19 cellular contexts compared by ENCODE assay signal in the genomic region with DNA sequence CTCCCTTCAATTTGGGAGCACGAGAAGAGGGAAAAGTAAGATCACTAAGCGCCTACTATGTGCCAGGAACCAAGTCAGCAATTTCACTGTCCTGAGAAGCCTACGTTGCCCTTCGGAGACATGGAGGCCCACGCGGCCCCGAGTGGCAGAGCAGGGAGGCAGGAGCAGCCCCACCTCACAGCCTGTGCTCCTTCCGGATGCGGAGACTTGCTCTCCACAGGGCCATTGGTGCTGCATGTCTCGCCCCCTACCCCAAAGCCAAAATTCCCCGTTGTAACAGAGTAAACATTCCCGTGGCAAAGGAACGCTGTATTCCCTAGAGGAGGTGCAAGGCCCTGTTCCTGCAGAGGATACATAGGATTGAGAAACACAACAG. TPM values are rescaled to one million over a fixed set of nuclear protein-coding genes. Genes with fewer than 3 reads are reported as not detected.
DNase-seq lines count a peak whose midpoint lies in the region; ATAC-seq and TF ChIP-seq lines count a peak whose summit lies in the region.
"Had no signal": no experiment of that assay in that cellular context is flagged by ENCODE, and none has a peak within 500 bp of the region (broad histone marks: within the 10 kb centered on the region; RNA-seq: fewer than 3 reads in every experiment).

No MANE protein-coding gene starts in this region.

- H3K9ac ChIP-seq in endodermal cell (ENCODE audit: extremely low read depth, low read length, poor library complexity, severe bottlenecking): no peak overlapping the region

- H3K9me3 ChIP-seq in endodermal cell (ENCODE audit: control insufficient read depth, low read length) (no peaks in the 10 kb centered on the region), right atrium auricular region (no peaks in the 10 kb centered on the region), gastrocnemius medialis (no peaks in the 10 kb centered on the region), aorta (ENCODE audit: control insufficient read depth, low read length) (no peaks in the 10 kb centered on the region)

- in situ Hi-C loops in gastrocnemius medialis (cut with MboI; ENCODE audit: low sequenced_read_pairs in 4 of 4): no loop called here

- H3K36me3 ChIP-seq in endodermal cell (ENCODE audit: control insufficient read depth, insufficient read depth, low read length) (no peaks in the 10 kb centered on the region), right atrium auricular region (no peaks in the 10 kb centered on the region), gastrocnemius medialis (no peaks in the 10 kb centered on the region), aorta (ENCODE audit: control insufficient read depth in 1 of 2, insufficient read depth in 2 of 2, low read length in 1 of 2) (no peaks in the 10 kb centered on the region)

- H3K27me3 ChIP-seq in endodermal cell (ENCODE audit: control insufficient read depth, insufficient read depth, low read length, poor library complexity, severe bottlenecking) (peaks cover 26% of the 10 kb centered on the region), right atrium auricular region (no peaks in the 10 kb centered on the region), gastrocnemius medialis (no peaks in the 10 kb centered on the region), aorta (ENCODE audit: control insufficient read depth in 1 of 2, insufficient read depth in 2 of 2, low read length in 1 of 2) (no peaks in the 10 kb centered on the region)

- H3K4me1 ChIP-seq in endodermal cell (ENCODE audit: control insufficient read depth, insufficient read depth, low read length) (no peaks in the 10 kb centered on the region), right atrium auricular region (peaks cover 0 to 22% of the 10 kb centered on the region in 2 donors), gastrocnemius medialis (peaks cover 0 to 9% of the 10 kb centered on the region in 2 donors), aorta (ENCODE audit: control insufficient read depth in 1 of 2, insufficient read depth in 2 of 2, low read length in 2 of 2) (peaks cover 5 to 7% of the 10 kb centered on the region in 2 donors)

- peak; percentile 60 for DNase-seq in endodermal cell
- no peak for DNase-seq in right atrium auricular region (ENCODE audit: low spot score)
- no peak for DNase-seq in gastrocnemius medialis
- DNase-seq in aorta: no peak
- no peak for DNase-seq in activated naive CD4-positive, alpha-beta T cell treated with anti-CD3 and anti-CD28 coated beads, Interleukin-2, amount 10 ng/mL, durations not matched to agents 7 days and 5 days
- DNase-seq in effector memory CD8-positive, alpha-beta T cell: no peak
- DNase-seq in NCI-H748 treated with DMSO at 0.1 percent for 48 hours (lab: John Stamatoyannopoulos, UW): no peak
- DNase-seq: activated CD4-positive, alpha-beta T cell treated with anti-CD3 and anti-CD28 coated beads, Interleukin-2, amount 50 U/mL, for 4 hours; activated CD4-positive, CD25-positive, alpha-beta regulatory T cell; CD4-positive, CD25-positive, alpha-beta regulatory T cell; NCI-H1105 treated with DMSO at 0.1 percent for 48 hours; OCI-M1; SHP77; SW 1271 had no signal

- H3K27ac Mint-ChIP-seq in endodermal cell: no peak overlapping the region
- no peak overlapping the region for H3K27ac Mint-ChIP-seq in activated naive CD4-positive, alpha-beta T cell treated with anti-CD3 and anti-CD28 coated beads, Interleukin-2, amount 10 ng/mL, durations not matched to agents 7 days and 5 days
- no peak overlapping the region for H3K27ac Mint-ChIP-seq in effector memory CD8-positive, alpha-beta T cell
- H3K27ac Mint-ChIP-seq: activated naive CD8-positive, alpha-beta T cell; activated T-helper 17 cell treated with anti-CD3 and anti-CD28 coated beads, Interleukin-2, amount 50 U/mL, for 72 hours; CD4-positive, CD25-positive, alpha-beta regulatory T cell; progenitor cell of endocrine pancreas had no signal

- intact Hi-C loops in gastrocnemius medialis (cut with DNase I; ENCODE audit: low total_unique reads): no loop called here
- intact Hi-C loops in aorta (cut with DNase I): loop anchor here (2.0 to 5.0 kb wide), 2 partner anchors 42 to 71 kb away; no protein-coding TSS in a partner anchor

- H3K9me3 Mint-ChIP-seq in endodermal cell: no peaks in the 10 kb centered on the region
- H3K9me3 Mint-ChIP-seq in activated naive CD4-positive, alpha-beta T cell treated with anti-CD3 and anti-CD28 coated beads, Interleukin-2, amount 10 ng/mL, durations not matched to agents 7 days and 5 days: no peaks in the 10 kb centered on the region
- no peaks in the 10 kb centered on the region for H3K9me3 Mint-ChIP-seq in effector memory CD8-positive, alpha-beta T cell
- H3K9me3 Mint-ChIP-seq: activated T-helper 17 cell treated with anti-CD3 and anti-CD28 coated beads, Interleukin-2, amount 50 U/mL, for 72 hours; CD4-positive, CD25-positive, alpha-beta regulatory T cell had no signal

- peaks cover 29% of the 10 kb centered on the region for H3K27me3 Mint-ChIP-seq in endodermal cell (ENCODE audit: insufficient read depth)
- peaks cover 48% of the 10 kb centered on the region for H3K27me3 Mint-ChIP-seq in activated naive CD4-positive, alpha-beta T cell treated with anti-CD3 and anti-CD28 coated beads, Interleukin-2, amount 10 ng/mL, durations not matched to agents 7 days and 5 days
- H3K27me3 Mint-ChIP-seq in effector memory CD8-positive, alpha-beta T cell: peaks cover 30 to 44% of the 10 kb centered on the region in 2 donors

- CTCF ChIA-PET in activated naive CD4-positive, alpha-beta T cell treated with anti-CD3 and anti-CD28 coated beads, Interleukin-2, amount 10 ng/mL, durations not matched to agents 7 days and 5 days (lab: Charles Lee): interaction anchor here (0.8 to 2.5 kb wide), 4 partner anchors 17 to 261 kb away, joined by 3 to 8 read pairs (median 3); no protein-coding TSS in a partner anchor

- no peak overlapping the region for H3K4me3 ChIP-seq in endodermal cell (ENCODE audit: low read length)
- H3K4me3 ChIP-seq in right atrium auricular region: no peak overlapping the region
- no peak overlapping the region for H3K4me3 ChIP-seq in gastrocnemius medialis
- H3K4me3 ChIP-seq in aorta (ENCODE audit: low read length in 2 of 2): no peak overlapping the region

- no peak for TF ChIP-seq POLR2A in gastrocnemius medialis (IDR thresholded peaks at IDR 0.05)

- H3K4me3 Mint-ChIP-seq in endodermal cell: no peak overlapping the region
- H3K4me3 Mint-ChIP-seq in activated naive CD4-positive, alpha-beta T cell treated with anti-CD3 and anti-CD28 coated beads, Interleukin-2, amount 10 ng/mL, durations not matched to agents 7 days and 5 days: no peak overlapping the region
- H3K4me3 Mint-ChIP-seq in effector memory CD8-positive, alpha-beta T cell: no peak overlapping the region
- H3K4me3 Mint-ChIP-seq: activated naive CD8-positive, alpha-beta T cell; activated T-helper 17 cell treated with anti-CD3 and anti-CD28 coated beads, Interleukin-2, amount 50 U/mL, for 72 hours; CD4-positive, CD25-positive, alpha-beta regulatory T cell had no signal

- peaks cover 7% of the 10 kb centered on the region for H3K4me1 Mint-ChIP-seq in endodermal cell
- H3K4me1 Mint-ChIP-seq in activated naive CD4-positive, alpha-beta T cell treated with anti-CD3 and anti-CD28 coated beads, Interleukin-2, amount 10 ng/mL, durations not matched to agents 7 days and 5 days: no peaks in the 10 kb centered on the region
- H3K4me1 Mint-ChIP-seq in effector memory CD8-positive, alpha-beta T cell (ENCODE audit: low read depth in 2 of 2): no peaks in the 10 kb centered on the region
- H3K4me1 Mint-ChIP-seq: activated T-helper 17 cell treated with anti-CD3 and anti-CD28 coated beads, Interleukin-2, amount 50 U/mL, for 72 hours; CD4-positive, CD25-positive, alpha-beta regulatory T cell had no signal

- no peak for ATAC-seq in gastrocnemius medialis
- ATAC-seq in aorta (ENCODE audit: low FRiP score): peak; percentile 3
- ATAC-seq in effector memory CD8-positive, alpha-beta T cell (replicated peaks): no peak
- ATAC-seq: activated T-helper 17 cell treated with anti-CD3 and anti-CD28 coated beads, Interleukin-2, amount 50 U/mL, for 72 hours had no signal

- H3K27ac ChIP-seq in endodermal cell (ENCODE audit: low read depth, low read length) (no peak overlapping the region), right atrium auricular region (peak overlapping the region; percentile 49 to 55), gastrocnemius medialis (peak overlapping the region in 3 of 4 donors; percentile 10 to 63 (median 27)), aorta (ENCODE audit: low read depth in 1 of 2, low read length in 2 of 2) (peak overlapping the region in 1 of 2 donors; percentile 55)

- no peak for TF ChIP-seq CTCF in endodermal cell (conservative IDR thresholded peaks at IDR 0.05)
- no peak for TF ChIP-seq CTCF in right atrium auricular region (IDR thresholded peaks at IDR 0.05)
- no peak for TF ChIP-seq CTCF in gastrocnemius medialis (IDR thresholded peaks at IDR 0.05 in 4 of 5, conservative IDR thresholded peaks at IDR 0.05 in 1 of 5)

- whole genome bisulfite sequencing in endodermal cell (ENCODE audit: insufficient coverage in 1 of 2, insufficient read length in 1 of 2), 2 experiments: 91 to 93% methylated on average over 8 to 13 of the region's 13 CpGs
- WGBS in aorta, 2 donors: 52 to 71% methylated on average over 13 of the region's 13 CpGs

- H3K36me3 Mint-ChIP-seq in endodermal cell (ENCODE audit: low read depth): no peaks in the 10 kb centered on the region
- no peaks in the 10 kb centered on the region for H3K36me3 Mint-ChIP-seq in activated naive CD4-positive, alpha-beta T cell treated with anti-CD3 and anti-CD28 coated beads, Interleukin-2, amount 10 ng/mL, durations not matched to agents 7 days and 5 days
- no peaks in the 10 kb centered on the region for H3K36me3 Mint-ChIP-seq in effector memory CD8-positive, alpha-beta T cell (ENCODE audit: insufficient read depth)
- H3K36me3 Mint-ChIP-seq: activated naive CD8-positive, alpha-beta T cell had no signal

RNA-seq across cellular contexts. Expression of gene SLC14A2, which starts 4.5 kb away (rescaled TPM):
- total RNA-seq in endodermal cell (under 1 TPM in 1 of 2 donors, not detected in 1; 0.09 TPM), right atrium auricular region (under 1 TPM in 1 of 2 donors, not detected in 1; 0.12 TPM), gastrocnemius medialis (under 1 TPM in 1 of 4 donors, not detected in 3; 0.36 TPM), aorta (under 1 TPM in 1 of 2 donors, not detected in 1; 0.54 TPM)
- 0.21 TPM for polyA plus RNA-seq in endodermal cell (2013, experiment 1 of 2)
- polyA plus RNA-seq in endodermal cell (2013, experiment 2 of 2): 0.33 TPM
- under 1 TPM; 0.10 to 0.13 TPM for polyA plus RNA-seq in aorta
- total RNA-seq: dermis microvascular lymphatic vessel endothelial cell, lower leg skin had no signal
